12 cellular contexts compared by ENCODE assay signal in genomic region chr6:110217255-110217654, GRCh38. TPM values are rescaled to one million over a fixed set of nuclear protein-coding genes. Genes with fewer than 3 reads are reported as not detected.
DNase-seq lines count a peak whose midpoint lies in the region; TF ChIP-seq lines count a peak whose summit lies in the region.
"Had no signal": no experiment of that assay in that cellular context is flagged by ENCODE, and none has a peak within 500 bp of the region (broad histone marks: within the 10 kb centered on the region; RNA-seq: fewer than 3 reads in every experiment).

No MANE protein-coding gene starts in this region.

- H3K9ac ChIP-seq in fibroblast of lung (ENCODE audit: insufficient read depth, low read length) = no peak overlapping the region

- H3K9me3 ChIP-seq in fibroblast of lung (ENCODE audit: control insufficient read depth, insufficient read depth, low read depth, low read length) = no peaks in the 10 kb centered on the region
- H3K9me3 ChIP-seq: esophagus muscularis mucosa had no signal

- no peaks in the 10 kb centered on the region for H3K27me3 ChIP-seq in fibroblast of lung (ENCODE audit: control insufficient read depth, insufficient read depth, low read length)
- H3K27me3 ChIP-seq: esophagus muscularis mucosa had no signal

- no peak overlapping the region for H3K4me3 Mint-ChIP-seq in activated naive CD4-positive, alpha-beta T cell treated with anti-CD3 and anti-CD28 coated beads, Interleukin-2, amount 10 ng/mL, durations not matched to agents 7 days and 5 days
- H3K4me3 Mint-ChIP-seq: dendritic cell treated with granulocyte-macrophage colony-stimulating factor and Interleukin-4, amounts not matched to agents 40 ng/mL and 50 ng/mL, for 4 days; stimulated activated naive CD8-positive, alpha-beta T cell treated with anti-CD3 and anti-CD28 coated beads, Interleukin-15, amount 100 ng/mL, for 72 hours had no signal

- no peaks in the 10 kb centered on the region for H4K20me1 ChIP-seq in fibroblast of lung (ENCODE audit: control insufficient read depth, extremely low read depth, insufficient read depth, low read length)

- no peaks in the 10 kb centered on the region for H3K9me3 Mint-ChIP-seq in activated naive CD4-positive, alpha-beta T cell treated with anti-CD3 and anti-CD28 coated beads, Interleukin-2, amount 10 ng/mL, durations not matched to agents 7 days and 5 days
- H3K9me3 Mint-ChIP-seq: dendritic cell treated with granulocyte-macrophage colony-stimulating factor and Interleukin-4, amounts not matched to agents 40 ng/mL and 50 ng/mL, for 4 days; stimulated activated naive CD8-positive, alpha-beta T cell treated with anti-CD3 and anti-CD28 coated beads, Interleukin-15, amount 100 ng/mL, for 72 hours had no signal

- no peak overlapping the region for H3K4me3 ChIP-seq in fibroblast of lung (replicated peaks in 1 of 4; ENCODE audit: control extremely low read depth in 1 of 4, insufficient read depth in 1 of 4, low read depth in 3 of 4, low read length in 4 of 4)
- H3K4me3 ChIP-seq: esophagus muscularis mucosa had no signal

- no peaks in the 10 kb centered on the region for H3K27me3 Mint-ChIP-seq in activated naive CD4-positive, alpha-beta T cell treated with anti-CD3 and anti-CD28 coated beads, Interleukin-2, amount 10 ng/mL, durations not matched to agents 7 days and 5 days
- H3K27me3 Mint-ChIP-seq: dendritic cell treated with granulocyte-macrophage colony-stimulating factor and Interleukin-4, amounts not matched to agents 40 ng/mL and 50 ng/mL, for 4 days; stimulated activated naive CD8-positive, alpha-beta T cell treated with anti-CD3 and anti-CD28 coated beads, Interleukin-15, amount 100 ng/mL, for 72 hours had no signal

- H3K27ac ChIP-seq in RWPE1 (no peak overlapping the region), fibroblast of lung (ENCODE audit: insufficient read depth, low read length) (no peak overlapping the region)
- H3K27ac ChIP-seq: esophagus muscularis mucosa had no signal

- H3K36me3 ChIP-seq in fibroblast of lung (ENCODE audit: control insufficient read depth, insufficient read depth, low read length) = peaks cover 2% of the 10 kb centered on the region

- peaks cover 2% of the 10 kb centered on the region for H3K4me1 ChIP-seq in fibroblast of lung (ENCODE audit: control insufficient read depth, extremely low read depth, insufficient read depth, low read length)
- H3K4me1 ChIP-seq: esophagus muscularis mucosa had no signal

- no peaks in the 10 kb centered on the region for H3K79me2 ChIP-seq in fibroblast of lung (ENCODE audit: control insufficient read depth, insufficient read depth, low read length)

- H3K4me2 ChIP-seq in fibroblast of lung (ENCODE audit: extremely low read depth, insufficient read depth, low read length) = no peak overlapping the region

- H3K36me3 Mint-ChIP-seq in activated naive CD4-positive, alpha-beta T cell treated with anti-CD3 and anti-CD28 coated beads, Interleukin-2, amount 10 ng/mL, durations not matched to agents 7 days and 5 days = peaks cover 46% of the 10 kb centered on the region

- H3K27ac Mint-ChIP-seq in activated naive CD4-positive, alpha-beta T cell treated with anti-CD3 and anti-CD28 coated beads, Interleukin-2, amount 10 ng/mL, durations not matched to agents 7 days and 5 days = peak overlapping the region; percentile 33
- H3K27ac Mint-ChIP-seq: dendritic cell treated with granulocyte-macrophage colony-stimulating factor and Interleukin-4, amounts not matched to agents 40 ng/mL and 50 ng/mL, for 4 days had no signal

- CTCF ChIA-PET in activated naive CD4-positive, alpha-beta T cell treated with anti-CD3 and anti-CD28 coated beads, Interleukin-2, amount 10 ng/mL, durations not matched to agents 7 days and 5 days (lab: Charles Lee) = no interaction called here
- CTCF ChIA-PET in RWPE1 (lab: Yijun Ruan, JAX) = no interaction called here

- no peak for DNase-seq in activated naive CD4-positive, alpha-beta T cell treated with anti-CD3 and anti-CD28 coated beads, Interleukin-2, amount 10 ng/mL, durations not matched to agents 7 days and 5 days
- DNase-seq in activated naive CD4-positive, alpha-beta T cell (lab: John Stamatoyannopoulos, UW) = no peak
- DNase-seq in RWPE1 (ENCODE audit: low spot score) = peak; percentile 1
- DNase-seq in fibroblast of lung (ENCODE audit: low read depth in 2 of 2) = peak; percentile 9 to 61
- peak; percentile 88 for DNase-seq in renal cortical epithelial cell (ENCODE audit: low read depth)
- no peak for DNase-seq in NCI-H1436 (lab: John Stamatoyannopoulos, UW)
- no peak for DNase-seq in NCI-H1694 treated with DMSO at 0.1 percent for 48 hours (lab: John Stamatoyannopoulos, UW)
- DNase-seq in NCI-H526 treated with DMSO at 0.1 percent for 48 hours (lab: John Stamatoyannopoulos, UW) = no peak
- DNase-seq: NCI-H187 treated with DMSO at 0.1 percent for 48 hours; stimulated activated naive CD8-positive, alpha-beta T cell treated with anti-CD3 and anti-CD28 coated beads, Interleukin-15, amount 100 ng/mL, for 72 hours had no signal

- no peaks in the 10 kb centered on the region for H3K4me1 Mint-ChIP-seq in activated naive CD4-positive, alpha-beta T cell treated with anti-CD3 and anti-CD28 coated beads, Interleukin-2, amount 10 ng/mL, durations not matched to agents 7 days and 5 days
- H3K4me1 Mint-ChIP-seq: stimulated activated naive CD8-positive, alpha-beta T cell treated with anti-CD3 and anti-CD28 coated beads, Interleukin-15, amount 100 ng/mL, for 72 hours had no signal

- TF ChIP-seq CTCF in RWPE1 (conservative IDR thresholded peaks at IDR 0.05; ENCODE audit: low read depth) (no peak), fibroblast of lung (conservative IDR thresholded peaks at IDR 0.05 in 1 of 2, IDR thresholded peaks at IDR 0.05 in 1 of 2; ENCODE audit: low read depth in 1 of 2, low read length in 2 of 2) (no peak)

- H2AFZ ChIP-seq in fibroblast of lung (ENCODE audit: low read length) = no peak overlapping the region

- POLR2A ChIA-PET in RWPE1 (lab: Yijun Ruan, JAX; ENCODE audit: low non-redundant PET) = no interaction called here

RNA-seq across cellular contexts. Expression of gene CDC40, which starts 37.0 kb away (rescaled TPM):
- total RNA-seq in fibroblast of lung (20.3 and 22.1 TPM in 2 replicates), renal cortical epithelial cell (22.6 and 30.4 TPM in 2 replicates)
- 16.4 and 21.5 TPM in 2 replicates for polyA plus RNA-seq in fibroblast of lung
- 14.1 and 15.0 TPM in 2 replicates for polyA plus RNA-seq in fibroblast of lung (2012)
- polyA minus RNA-seq in fibroblast of lung (ENCODE audit: low replicate concordance) = 4.3 and 7.7 TPM in 2 replicates

RNA-seq across cellular contexts. Expression of gene WASF1, which starts 37.8 kb away (rescaled TPM):
- total RNA-seq in fibroblast of lung (8.5 and 13.2 TPM in 2 replicates), renal cortical epithelial cell (8.0 and 22.8 TPM in 2 replicates)
- 28.2 and 37.7 TPM in 2 replicates for polyA plus RNA-seq in fibroblast of lung
- polyA plus RNA-seq in fibroblast of lung (2012) = 13.9 and 19.0 TPM in 2 replicates
- 11.6 and 20.0 TPM in 2 replicates for polyA minus RNA-seq in fibroblast of lung (ENCODE audit: low replicate concordance)

Comparison
In these comparisons a context has a peak if more than half of its experiments do, and no peak if none do; other contexts are left out.
1. DNase-seq: peak in RWPE1 (single experiment), fibroblast of lung (2 of 2) and renal cortical epithelial cell (single experiment); none in activated naive CD4-positive, alpha-beta T cell treated with anti-CD3 and anti-CD28 coated beads, Interleukin-2, amount 10 ng/mL, durations not matched to agents 7 days and 5 days (single experiment), activated naive CD4-positive, alpha-beta T cell (0 of 4), NCI-H1436 (single experiment), NCI-H1694 treated with DMSO at 0.1 percent for 48 hours (single experiment) and NCI-H526 treated with DMSO at 0.1 percent for 48 hours (single experiment).